ENCODE assay signal across 21 cellular contexts in genomic region chr4:1221155-1221870, GRCh38. TPM values are rescaled to one million over a fixed set of nuclear protein-coding genes. Genes with fewer than 3 reads are reported as not detected.
A peak's percentile ranks its signal among the peaks of the same experiment; 100 is the strongest.
DNase-seq lines count a peak whose midpoint lies in the region; ATAC-seq, FAIRE-seq and TF ChIP-seq lines count a peak whose summit lies in the region.
"Had no signal": no experiment of that assay in that cellular context is flagged by ENCODE, and none has a peak within 500 bp of the region (broad histone marks: within the 10 kb centered on the region; RNA-seq: fewer than 3 reads in every experiment).

No MANE protein-coding gene starts in this region.

- no peaks in the 10 kb centered on the region for H3K27me3 ChIP-seq in CD4-positive, alpha-beta memory T cell (ENCODE audit: insufficient read depth, low read length)
- no peaks in the 10 kb centered on the region for H3K27me3 ChIP-seq in H7 (ENCODE audit: control insufficient read depth, insufficient read depth, low read length)
- no peaks in the 10 kb centered on the region for H3K27me3 ChIP-seq in GM12878 (replicated peaks in 1 of 2; ENCODE audit: control insufficient read depth in 2 of 2, insufficient read depth in 2 of 2, low read length in 1 of 2)
- no peaks in the 10 kb centered on the region for H3K27me3 ChIP-seq in neural progenitor cell
- H3K27me3 ChIP-seq: colonic mucosa, suprapubic skin, vagina had no signal

- H2AFZ ChIP-seq in GM12878 (ENCODE audit: control insufficient read depth, low read depth, low read length) (no peak overlapping the region), neural progenitor cell (replicated peaks) (no peak overlapping the region)
- H2AFZ ChIP-seq: PC-9 had no signal

- no peak for FAIRE-seq in GM12878 (lab: Jason Lieb, UNC)

- peaks cover 31% of the 10 kb centered on the region for H3K4me1 ChIP-seq in CD4-positive, alpha-beta memory T cell (ENCODE audit: insufficient read depth, low read length)
- peaks cover 35% of the 10 kb centered on the region for H3K4me1 ChIP-seq in GM12878 (ENCODE audit: control insufficient read depth, insufficient read depth, low read length)
- no peaks in the 10 kb centered on the region for H3K4me1 ChIP-seq in neural progenitor cell
- H3K4me1 ChIP-seq: colonic mucosa had no signal

- H4K20me1 ChIP-seq in GM12878 (ENCODE audit: control insufficient read depth, insufficient read depth), result no peaks in the 10 kb centered on the region
- peaks cover 11% of the 10 kb centered on the region for H4K20me1 ChIP-seq in neural progenitor cell (ENCODE audit: low read depth)

- POLR2A ChIA-PET in CD4-positive, alpha-beta memory T cell (lab: Charles Lee; ENCODE audit: partially characterized antibody), result no interaction called here
- POLR2A ChIA-PET in GM12878 (lab: Charles Lee), result no interaction called here

- H3F3A ChIP-seq in neural progenitor cell (ENCODE audit: low read depth), result no peaks in the 10 kb centered on the region

- peaks cover 17% of the 10 kb centered on the region for H3K36me3 ChIP-seq in CD4-positive, alpha-beta memory T cell (ENCODE audit: insufficient read depth, low read length)
- H3K36me3 ChIP-seq in H7 (replicated peaks; ENCODE audit: control insufficient read depth, insufficient read depth, low read length), result peaks cover 14% of the 10 kb centered on the region
- H3K36me3 ChIP-seq in GM12878 (ENCODE audit: control insufficient read depth in 2 of 2, insufficient read depth in 2 of 2, low read length in 1 of 2), result peaks cover 9 to 28% of the 10 kb centered on the region in 2 experiments; a peak in 3 of 4 replicates
- no peaks in the 10 kb centered on the region for H3K36me3 ChIP-seq in neural progenitor cell

- TF ChIP-seq POLR2A in GM12878 (IDR thresholded peaks at IDR 0.05; ENCODE audit: low read depth, low read length), result peak; percentile 31; the same call in 1 of the 2 replicates

- DNase-seq in CD4-positive, alpha-beta memory T cell, result peak in 1 of 5 donors; percentile 30
- DNase-seq in H7 (peak; percentile 72), GM12878 (ENCODE audit: low read depth, low spot score) (no peak), neural progenitor cell (ENCODE audit: low spot score) (no peak), COLO829 (ENCODE audit: low spot score) (no peak), NCI-H2107 treated with DMSO at 0.1 percent for 48 hours (lab: John Stamatoyannopoulos, UW; ENCODE audit: unreplicated experiment) (no peak)
- DNase-seq: activated CD4-positive, alpha-beta T cell treated with anti-CD3 and anti-CD28 coated beads for 48 hours; colonic mucosa; DMS79; left colon; naive thymus-derived CD8-positive, alpha-beta T cell; NCI-H1092; NCI-H1930; NCI-H2227 treated with DMSO at 0.1 percent for 48 hours; PC-9; posterior cingulate gyrus; SHP77 treated with DMSO at 0.1 percent for 48 hours had no signal

- TF ChIP-seq EP300 in GM12878 (IDR thresholded peaks at IDR 0.05; ENCODE audit: borderline replicate concordance in 1 of 2, control insufficient read depth in 1 of 2, low read depth in 2 of 2, low read length in 2 of 2), result no peak

- SMC1A ChIA-PET in GM12878 (lab: Charles Lee; ENCODE audit: uncharacterized antibody, unreplicated experiment), result no interaction called here

- no peak overlapping the region for H3K4me3 ChIP-seq in CD4-positive, alpha-beta memory T cell (ENCODE audit: low read length in 2 of 2)
- H3K4me3 ChIP-seq in H7 (ENCODE audit: insufficient read depth, low read depth, low read length), result no peak overlapping the region
- H3K4me3 ChIP-seq in GM12878, result no peak overlapping the region
- no peak overlapping the region for H3K4me3 ChIP-seq in neural progenitor cell
- H3K4me3 ChIP-seq: colonic mucosa, PC-9, suprapubic skin, vagina had no signal

- peak overlapping the region in 1 of 8 donors; percentile 42 for H3K4me3 Mint-ChIP-seq in CD4-positive, alpha-beta memory T cell
- H3K4me3 Mint-ChIP-seq in neural progenitor cell, result no peak overlapping the region

- peaks cover 28 to 46% (median 42%) of the 10 kb centered on the region in 4 donors for H3K4me1 Mint-ChIP-seq in CD4-positive, alpha-beta memory T cell
- peaks cover 3% of the 10 kb centered on the region for H3K4me1 Mint-ChIP-seq in neural progenitor cell

- CTCF ChIA-PET in CD4-positive, alpha-beta memory T cell (lab: Charles Lee; ENCODE audit: partially characterized antibody), result no interaction called here
- CTCF ChIA-PET in GM12878 (lab: Yijun Ruan, JAX), result no interaction called here

- H3K27ac Mint-ChIP-seq in CD4-positive, alpha-beta memory T cell, result peak overlapping the region in 4 of 7 donors; percentile 30 to 74 (median 66)
- H3K27ac Mint-ChIP-seq in neural progenitor cell, result peak overlapping the region; percentile 15
- H3K27ac Mint-ChIP-seq: activated T-helper 2 cell treated with anti-CD3 and anti-CD28 coated beads, Interferon-gamma antibody, Interleukin-2, Interleukin-4, amounts not matched to agents 10 μg/mL and 5 μg/mL and 100 μg/mL, durations not matched to agents 14 hours and 24 hours and 36 hours had no signal

- 94% methylated on average over 33 of the region's 33 CpGs for WGBS in GM12878 (ENCODE audit: insufficient coverage, insufficient replicate concordance, low lambda C conversion rate, missing lambda C conversion rate)

- H3K9me3 ChIP-seq in CD4-positive, alpha-beta memory T cell (ENCODE audit: control insufficient read depth in 1 of 2, low read length in 2 of 2), result no peaks in the 10 kb centered on the region
- no peaks in the 10 kb centered on the region; the same call in 2 of the 3 replicates for H3K9me3 ChIP-seq in GM12878 (replicated peaks; ENCODE audit: control insufficient read depth, insufficient read depth, low read length)
- no peaks in the 10 kb centered on the region for H3K9me3 ChIP-seq in neural progenitor cell (ENCODE audit: low read depth)
- H3K9me3 ChIP-seq: colonic mucosa, suprapubic skin, vagina had no signal

- peaks cover 33 to 45% of the 10 kb centered on the region in 2 donors for H3K36me3 Mint-ChIP-seq in CD4-positive, alpha-beta memory T cell
- peaks cover 33% of the 10 kb centered on the region for H3K36me3 Mint-ChIP-seq in neural progenitor cell

- intact Hi-C loops in CD4-positive, alpha-beta memory T cell (cut with micrococcal nuclease), result no loop called here
- intact Hi-C loops in GM12878 (cut with micrococcal nuclease; ENCODE audit: unreplicated experiment), result no loop called here

- TF ChIP-seq RAD21 in GM12878 (IDR thresholded peaks at IDR 0.05; ENCODE audit: insufficient read depth, low read depth, low read length), result no peak

- RAD21 ChIA-PET in GM12878 (lab: Charles Lee; ENCODE audit: unreplicated experiment), result no interaction called here

- in situ Hi-C loops in GM12878 (cut with MboI), result no loop called here

- H3K9ac ChIP-seq in GM12878 (ENCODE audit: control insufficient read depth, insufficient read depth, low read length) (no peak overlapping the region), neural progenitor cell (no peak overlapping the region)

- H3K79me2 ChIP-seq in GM12878 (ENCODE audit: control insufficient read depth, insufficient read depth, low read length) (peaks cover 11% of the 10 kb centered on the region), neural progenitor cell (ENCODE audit: low read depth) (peaks cover 12% of the 10 kb centered on the region)

- no TSS peak for BruUV-seq in GM12878 (replicated peaks; lab: Mats Ljungman, UMichigan)

- no peak for TF ChIP-seq CTCF in GM12878 (IDR thresholded peaks at IDR 0.05 in 2 of 3, conservative IDR thresholded peaks at IDR 0.05 in 1 of 3; ENCODE audit: control insufficient read depth in 2 of 3, extremely low read depth in 1 of 3, insufficient read depth in 1 of 3, low read depth in 3 of 3, low read length in 3 of 3)
- TF ChIP-seq CTCF in neural progenitor cell (IDR thresholded peaks at IDR 0.05), result no peak

- H3K27ac ChIP-seq in CD4-positive, alpha-beta memory T cell (ENCODE audit: low read depth, low read length), result no peak overlapping the region
- no peak overlapping the region for H3K27ac ChIP-seq in GM12878 (ENCODE audit: control insufficient read depth, insufficient read depth)
- H3K27ac ChIP-seq in neural progenitor cell, result no peak overlapping the region
- H3K27ac ChIP-seq: colonic mucosa, PC-9, suprapubic skin, vagina had no signal

- H3K4me2 ChIP-seq in GM12878 (ENCODE audit: control insufficient read depth, insufficient read depth), result no peak overlapping the region
- H3K4me2 ChIP-seq in neural progenitor cell, result no peak overlapping the region
- H3K4me2 ChIP-seq: PC-9 had no signal

- no peaks in the 10 kb centered on the region for H3K27me3 Mint-ChIP-seq in CD4-positive, alpha-beta memory T cell
- peaks cover 12% of the 10 kb centered on the region for H3K27me3 Mint-ChIP-seq in neural progenitor cell (ENCODE audit: insufficient read depth, low read depth)
- H3K27me3 Mint-ChIP-seq: naive thymus-derived CD8-positive, alpha-beta T cell had no signal

- ATAC-seq in GM12878, result no peak
- no peak for ATAC-seq in HG02852 (IDR thresholded peaks at IDR 0.05; ENCODE audit: unreplicated experiment)
- ATAC-seq: naive thymus-derived CD8-positive, alpha-beta T cell had no signal

- peaks cover 0 to 2% (median 0%) of the 10 kb centered on the region in 8 donors for H3K9me3 Mint-ChIP-seq in CD4-positive, alpha-beta memory T cell
- H3K9me3 Mint-ChIP-seq in neural progenitor cell, result no peaks in the 10 kb centered on the region
- H3K9me3 Mint-ChIP-seq: activated T-helper 2 cell treated with anti-CD3 and anti-CD28 coated beads, Interferon-gamma antibody, Interleukin-2, Interleukin-4, amounts not matched to agents 10 μg/mL and 5 μg/mL and 100 μg/mL, durations not matched to agents 14 hours and 24 hours and 36 hours; naive thymus-derived CD8-positive, alpha-beta T cell had no signal

RNA-seq across cellular contexts. Expression of gene CTBP1, which starts 27.6 kb away (rescaled TPM):
- total RNA-seq in CD4-positive, alpha-beta memory T cell, result 100 to 1,000 TPM; 186 to 195 TPM
- polyA plus RNA-seq in CD4-positive, alpha-beta memory T cell, result 10 to 100 TPM; 39.3 to 79.0 TPM
- 267 and 360 TPM in 2 replicates for total RNA-seq in H7 (2014; rRNA removed; shearing (Covaris generic))
- total RNA-seq in GM12878 (2013; cell fraction: nucleolus; rRNA removed), result 114 and 143 TPM in 2 replicates
- total RNA-seq in GM12878 (2014; rRNA removed), result 143 and 160 TPM in 2 replicates
- total RNA-seq in GM12878 (2014; rRNA removed; fragmentation: Illumina TruSeq; extraction: Trizol), result 53.9 and 62.2 TPM in 2 replicates
- total RNA-seq in GM12878 (2021), result 182 TPM in 2 replicates
- 42.6 TPM for polyA plus RNA-seq in GM12878 (2011; ENCODE audit: low read depth)
- 59.1 and 78.2 TPM in 2 replicates for polyA plus RNA-seq in GM12878 (2011; rRNA removed)
- 120 and 316 TPM in 2 replicates for polyA plus RNA-seq in GM12878 (2011; cell fraction: cytosol; rRNA removed)
- polyA plus RNA-seq in GM12878 (2011; cell fraction: nucleus; rRNA removed), result 515 and 586 TPM in 2 replicates
- polyA plus RNA-seq in GM12878 (2012), result 132 and 134 TPM in 2 replicates
- polyA plus RNA-seq in GM12878 (2014; fragmentation: Illumina TruSeq; extraction: Trizol), result 45.1 and 63.9 TPM in 2 replicates
- 10 to 100 TPM in 1 of 2 experiments, 1 to 10 TPM in 1; 7.4 to 21.2 TPM for polyA plus RNA-seq in GM12878 (2014; fragmentation: Nextera tagmentation; extraction: Ambion mirVana)
- polyA plus RNA-seq in GM12878 (2014; rRNA removed), result 164 and 182 TPM in 2 replicates
- 10 to 100 TPM; 36.8 to 43.1 TPM for polyA plus RNA-seq in GM12878 (2016; fragmentation: Nextera tagmentation; extraction: Ambion mirVana)
- 94.5 and 212 TPM in 2 replicates for polyA minus RNA-seq in GM12878 (2011; rRNA and poly(A)+ RNA removed)
- polyA minus RNA-seq in GM12878 (2011; cell fraction: cytosol; rRNA and poly(A)+ RNA removed), result 114 and 138 TPM in 2 replicates
- polyA minus RNA-seq in GM12878 (2011; cell fraction: nucleus; rRNA and poly(A)+ RNA removed), result 50.2 and 76.5 TPM in 2 replicates
- total RNA-seq in neural progenitor cell (ENCODE audit: low replicate concordance), result 171 and 243 TPM in 2 replicates

RNA-seq across cellular contexts. Expression of gene SPON2, which starts 48.9 kb away (rescaled TPM):
- 1 to 10 TPM; 7.2 TPM for total RNA-seq in CD4-positive, alpha-beta memory T cell
- polyA plus RNA-seq in CD4-positive, alpha-beta memory T cell, result 1 to 10 TPM; 5.4 to 8.4 TPM
- total RNA-seq in H7 (2014; rRNA removed; shearing (Covaris generic)), result 0.62 and 2.5 TPM in 2 replicates
- 71.0 and 75.2 TPM in 2 replicates for total RNA-seq in GM12878 (2013; cell fraction: nucleolus; rRNA removed)
- total RNA-seq in GM12878 (2014; rRNA removed), result 8.7 and 10.4 TPM in 2 replicates
- 6.9 and 9.1 TPM in 2 replicates for total RNA-seq in GM12878 (2014; rRNA removed; fragmentation: Illumina TruSeq; extraction: Trizol)
- 9.3 and 10.2 TPM in 2 replicates for total RNA-seq in GM12878 (2021)
- polyA plus RNA-seq in GM12878 (2011; ENCODE audit: low read depth), result 3.6 TPM
- polyA plus RNA-seq in GM12878 (2011; rRNA removed), result 6.7 and 7.5 TPM in 2 replicates
- 7.6 and 10.1 TPM in 2 replicates for polyA plus RNA-seq in GM12878 (2011; cell fraction: cytosol; rRNA removed)
- 36.0 and 37.7 TPM in 2 replicates for polyA plus RNA-seq in GM12878 (2011; cell fraction: nucleus; rRNA removed)
- polyA plus RNA-seq in GM12878 (2012), result 11.7 and 12.2 TPM in 2 replicates
- 2.6 and 5.1 TPM in 2 replicates for polyA plus RNA-seq in GM12878 (2014; fragmentation: Illumina TruSeq; extraction: Trizol)
- 1 to 10 TPM; 1.1 to 1.6 TPM for polyA plus RNA-seq in GM12878 (2014; fragmentation: Nextera tagmentation; extraction: Ambion mirVana)
- polyA plus RNA-seq in GM12878 (2014; rRNA removed), result 10.1 and 11.2 TPM in 2 replicates
- 1 to 10 TPM; 7.1 to 9.6 TPM for polyA plus RNA-seq in GM12878 (2016; fragmentation: Nextera tagmentation; extraction: Ambion mirVana)
- 2.0 and 6.5 TPM in 2 replicates for polyA minus RNA-seq in GM12878 (2011; rRNA and poly(A)+ RNA removed)
- 3.3 and 4.9 TPM in 2 replicates for polyA minus RNA-seq in GM12878 (2011; cell fraction: cytosol; rRNA and poly(A)+ RNA removed)
- polyA minus RNA-seq in GM12878 (2011; cell fraction: nucleus; rRNA and poly(A)+ RNA removed), result 13.2 and 17.9 TPM in 2 replicates
- total RNA-seq in neural progenitor cell (ENCODE audit: low replicate concordance), result 2.1 and 9.0 TPM in 2 replicates
